In genomic region chr10:10551595-10551994, GRCh38 we compare ENCODE assay signal across 20 cellular contexts.
"Had no signal": no experiment of that assay in that cellular context is flagged by ENCODE, and none has a peak within 500 bp of the region (broad histone marks: within the 10 kb centered on the region; RNA-seq: fewer than 3 reads in every experiment).

No MANE protein-coding gene starts in this region.

- H3K27ac ChIP-seq: ascending aorta, breast epithelium, gastrocnemius medialis, ovary, stomach, upper lobe of right lung, WERI-Rb-1 had no signal

- H3K9me3 ChIP-seq: ascending aorta, breast epithelium, gastrocnemius medialis, ovary, stomach, upper lobe of right lung had no signal

- H3K36me3 Mint-ChIP-seq: stimulated activated effector memory CD8-positive, alpha-beta T cell treated with anti-CD3 and anti-CD28 coated beads, Interleukin-12 subunit alpha, Interleukin-12 subunit beta, amount 100 ng/mL, for 72 hours had no signal

- H3K4me3 Mint-ChIP-seq: stimulated activated effector memory CD8-positive, alpha-beta T cell treated with anti-CD3 and anti-CD28 coated beads, Interleukin-12 subunit alpha, Interleukin-12 subunit beta, amount 100 ng/mL, for 72 hours had no signal

- H3K4me3 ChIP-seq: ascending aorta, breast epithelium, gastrocnemius medialis, ovary, smooth muscle cell, stomach, upper lobe of right lung had no signal

- DNase-seq: activated CD4-positive, alpha-beta T cell treated with anti-CD3 and anti-CD28 coated beads for 1 hour; activated CD8-positive, alpha-beta memory T cell treated with anti-CD3 and anti-CD28 coated beads for 24 hours; activated CD8-positive, alpha-beta memory T cell treated with anti-CD3 and anti-CD28 coated beads, Interleukin-2, amount 50 U/mL, for 48 hours; activated effector memory CD4-positive, alpha-beta T cell treated with Interleukin-2 at 50 U/mL for 16 hours; activated naive CD4-positive, alpha-beta T cell treated with anti-CD3 and anti-CD28 coated beads, Interleukin-2, amount 50 U/mL, for 16 hours; activated T-cell treated with anti-CD3 and anti-CD28 coated beads, Interleukin-2, amount 50 U/mL, for 48 hours; effector CD4-positive, alpha-beta T cell; gastrocnemius medialis; left ventricle myocardium superior; ovary; stimulated activated CD4-positive, alpha-beta T cell treated with anti-CD3 and anti-CD28 coated beads, Interleukin-4, amount 100 ng/mL, for 24 hours; stomach; T-helper 2 cell; upper lobe of right lung; WERI-Rb-1 had no signal

- H3K4me1 Mint-ChIP-seq: stimulated activated effector memory CD8-positive, alpha-beta T cell treated with anti-CD3 and anti-CD28 coated beads, Interleukin-12 subunit alpha, Interleukin-12 subunit beta, amount 100 ng/mL, for 72 hours had no signal

- H3K4me2 ChIP-seq: smooth muscle cell had no signal

- ATAC-seq: gastrocnemius medialis; left ventricle myocardium superior; sciatic nerve; stimulated activated effector memory CD8-positive, alpha-beta T cell treated with anti-CD3 and anti-CD28 coated beads, Interleukin-12 subunit alpha, Interleukin-12 subunit beta, amount 100 ng/mL, for 72 hours; upper lobe of right lung had no signal

- H3K36me3 ChIP-seq: ascending aorta, breast epithelium, gastrocnemius medialis, ovary, stomach, upper lobe of right lung, WERI-Rb-1 had no signal

- H3K27me3 ChIP-seq: ascending aorta, breast epithelium, gastrocnemius medialis, ovary, stomach, upper lobe of right lung had no signal

- H3K4me1 ChIP-seq: ascending aorta, breast epithelium, gastrocnemius medialis, stomach, upper lobe of right lung had no signal

- H3K27ac Mint-ChIP-seq: stimulated activated effector memory CD8-positive, alpha-beta T cell treated with anti-CD3 and anti-CD28 coated beads, Interleukin-12 subunit alpha, Interleukin-12 subunit beta, amount 100 ng/mL, for 72 hours had no signal
